In the genomic region with DNA sequence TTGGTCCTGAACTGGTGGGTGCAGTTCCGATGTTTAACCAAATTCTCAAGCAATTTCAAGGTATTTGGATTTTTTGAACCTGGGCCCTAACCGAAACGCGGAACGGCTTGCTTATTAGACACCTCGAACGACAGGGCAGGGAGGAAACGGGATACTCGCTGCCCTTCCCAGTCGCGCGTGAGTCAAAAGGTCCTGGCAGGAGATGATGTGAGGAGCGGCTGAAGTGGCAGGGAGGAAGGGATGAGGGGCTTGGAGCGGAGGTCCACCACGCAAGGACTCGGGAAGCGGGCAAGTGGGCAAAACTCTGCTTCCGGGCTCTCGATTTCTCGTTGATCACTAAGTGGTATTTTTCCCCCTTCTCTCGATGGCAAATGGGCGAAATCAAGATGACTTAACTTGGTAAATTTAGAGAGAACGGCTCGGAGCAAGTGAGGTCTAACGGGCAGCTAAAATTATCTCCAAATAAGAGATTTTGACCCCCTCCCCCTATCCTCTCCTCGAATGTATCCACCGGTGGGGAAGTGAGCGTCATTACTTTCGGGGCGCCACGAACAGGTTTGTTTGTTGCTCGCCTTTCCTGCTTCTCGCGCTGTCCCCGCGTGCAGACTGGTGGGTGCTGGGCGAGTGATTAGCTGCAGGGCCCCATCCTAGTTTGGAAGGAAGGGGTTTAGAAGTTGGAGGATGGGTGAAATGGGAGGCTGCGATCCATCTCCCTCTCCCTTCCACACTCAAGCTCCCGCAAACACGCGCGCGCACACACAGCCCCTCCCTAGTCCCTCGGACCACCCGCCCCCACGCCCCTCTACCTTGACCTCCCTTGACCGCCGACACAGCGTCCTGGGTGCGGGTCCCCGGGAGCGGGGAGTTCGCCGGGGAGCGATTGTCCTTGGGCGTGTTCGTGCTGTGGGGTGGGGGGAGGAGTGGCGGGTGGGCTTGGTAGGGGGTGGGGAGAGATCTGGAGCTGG, we compare ENCODE assay signal across 11 cellular contexts. TPM values are rescaled to one million over a fixed set of nuclear protein-coding genes. Genes with fewer than 3 reads are reported as not detected.
DNase-seq lines count a peak whose midpoint lies in the region; ATAC-seq, FAIRE-seq and TF ChIP-seq lines count a peak whose summit lies in the region.
"Had no signal": no experiment of that assay in that cellular context is flagged by ENCODE, and none has a peak within 500 bp of the region (broad histone marks: within the 10 kb centered on the region; RNA-seq: fewer than 3 reads in every experiment).

No MANE protein-coding gene starts in this region.

- H3K4me3 ChIP-seq in A549 (no peak overlapping the region), HUES64 (ENCODE audit: low read length) (peak overlapping the region; percentile 64), fibroblast of lung (replicated peaks in 1 of 4; ENCODE audit: control extremely low read depth in 1 of 4, insufficient read depth in 1 of 4, low read depth in 3 of 4, low read length in 4 of 4) (peak overlapping the region; percentile 30 to 79 (median 40)), osteoblast (ENCODE audit: insufficient read depth, low read length) (no peak overlapping the region)

- no peak for ATAC-seq in A549
- ATAC-seq in GM18867 (IDR thresholded peaks at IDR 0.05; ENCODE audit: unreplicated experiment) = no peak
- no peak for ATAC-seq in HG03442 (IDR thresholded peaks at IDR 0.05; ENCODE audit: unreplicated experiment)

- no peak for FAIRE-seq in A549 (lab: Jason Lieb, UNC)

- TF ChIP-seq EP300 in A549 (IDR thresholded peaks at IDR 0.05) = no peak

- H2AFZ ChIP-seq in fibroblast of lung (ENCODE audit: low read length) = peak overlapping the region; percentile 32
- peak overlapping the region; percentile 54 for H2AFZ ChIP-seq in osteoblast (ENCODE audit: low read length)

- TF ChIP-seq CTCF in A549 (IDR thresholded peaks at IDR 0.05) (no peak), fibroblast of lung (conservative IDR thresholded peaks at IDR 0.05 in 1 of 2, IDR thresholded peaks at IDR 0.05 in 1 of 2; ENCODE audit: low read depth in 1 of 2, low read length in 2 of 2) (no peak), osteoblast (IDR thresholded peaks at IDR 0.05; ENCODE audit: extremely low read depth, low read depth, low read length) (no peak)

- no peaks in the 10 kb centered on the region for H4K20me1 ChIP-seq in fibroblast of lung (ENCODE audit: control insufficient read depth, extremely low read depth, insufficient read depth, low read length)
- H4K20me1 ChIP-seq in osteoblast (ENCODE audit: insufficient read depth, low read length) = no peaks in the 10 kb centered on the region

- H3K4me2 ChIP-seq in A549 = peak overlapping the region; percentile 47; the same call in 2 of the 3 replicates
- peak overlapping the region; percentile 93 for H3K4me2 ChIP-seq in fibroblast of lung (ENCODE audit: extremely low read depth, insufficient read depth, low read length)
- H3K4me2 ChIP-seq in osteoblast (ENCODE audit: insufficient read depth, low read length) = peak overlapping the region; percentile 50

- CTCF ChIA-PET in A549 (lab: Yijun Ruan, JAX) = no interaction called here

- H3K79me2 ChIP-seq in fibroblast of lung (ENCODE audit: control insufficient read depth, insufficient read depth, low read length) (peaks cover 32% of the 10 kb centered on the region), osteoblast (ENCODE audit: insufficient read depth, low read length) (no peaks in the 10 kb centered on the region)

- no peak overlapping the region for H3K27ac ChIP-seq in A549
- no peak overlapping the region for H3K27ac ChIP-seq in HUES64 (ENCODE audit: low read depth, low read length)
- no peak overlapping the region for H3K27ac ChIP-seq in fibroblast of lung (ENCODE audit: insufficient read depth, low read length)
- no peak overlapping the region for H3K27ac ChIP-seq in osteoblast (ENCODE audit: low read depth, low read length)

- POLR2A ChIA-PET in A549 (lab: Yijun Ruan, JAX) = no interaction called here

- H3K27me3 ChIP-seq in HUES64 (ENCODE audit: insufficient read depth, low read length) (peaks cover 70% of the 10 kb centered on the region), fibroblast of lung (ENCODE audit: control insufficient read depth, insufficient read depth, low read length) (peaks cover 9% of the 10 kb centered on the region), osteoblast (ENCODE audit: insufficient read depth, low read length) (peaks cover 70% of the 10 kb centered on the region)

- H3K9me3 ChIP-seq in A549 (no peaks in the 10 kb centered on the region), HUES64 (ENCODE audit: insufficient read depth, low read depth, low read length) (no peaks in the 10 kb centered on the region), fibroblast of lung (ENCODE audit: control insufficient read depth, insufficient read depth, low read depth, low read length) (no peaks in the 10 kb centered on the region), osteoblast (ENCODE audit: low read depth, low read length) (no peaks in the 10 kb centered on the region)

- H3K9ac ChIP-seq in HUES64 (ENCODE audit: low read depth, low read length) = no peak overlapping the region
- H3K9ac ChIP-seq in fibroblast of lung (ENCODE audit: insufficient read depth, low read length) = peak overlapping the region; percentile 39

- no peaks in the 10 kb centered on the region for H3K4me1 ChIP-seq in A549
- H3K4me1 ChIP-seq in HUES64 (ENCODE audit: insufficient read depth, low read length) = peaks cover 26% of the 10 kb centered on the region
- peaks cover 4% of the 10 kb centered on the region for H3K4me1 ChIP-seq in fibroblast of lung (ENCODE audit: control insufficient read depth, extremely low read depth, insufficient read depth, low read length)
- H3K4me1 ChIP-seq in osteoblast (ENCODE audit: insufficient read depth, low read length) = no peaks in the 10 kb centered on the region

- WGBS in A549 (ENCODE audit: missing lambda C conversion rate) = 32% methylated on average over 43 of the region's 58 CpGs
- 1% methylated on average over 56 of the region's 58 CpGs for WGBS in HUES64

- DNase-seq in A549 (ENCODE audit: low read depth in 1 of 2, low spot score in 1 of 2) (no peak), fibroblast of lung (ENCODE audit: low read depth in 2 of 2) (no peak), osteoblast (ENCODE audit: insufficient read length, low spot score, missing footprints) (peak; percentile 74), erythroblast (lab: John Stamatoyannopoulos, UW) (no peak), NCI-H69 (lab: John Stamatoyannopoulos, UW) (no peak)
- DNase-seq: activated naive CD8-positive, alpha-beta T cell treated with anti-CD3 and anti-CD28 coated beads for 36 hours; DMS153; NCI-H2171 treated with DMSO at 0.1 percent for 48 hours had no signal

- H3K36me3 ChIP-seq in HUES64 (ENCODE audit: insufficient read depth, low read length) (no peaks in the 10 kb centered on the region), fibroblast of lung (ENCODE audit: control insufficient read depth, insufficient read depth, low read length) (no peaks in the 10 kb centered on the region), osteoblast (ENCODE audit: insufficient read depth, low read length) (no peaks in the 10 kb centered on the region)

- no peak for TF ChIP-seq POLR2A in A549 (IDR thresholded peaks at IDR 0.05; ENCODE audit: low read length)
- TF ChIP-seq POLR2A in erythroblast (IDR thresholded peaks at IDR 0.05; ENCODE audit: low read length) = no peak

- no peak for TF ChIP-seq RAD21 in A549 (conservative IDR thresholded peaks at IDR 0.05 in 1 of 2, IDR thresholded peaks at IDR 0.05 in 1 of 2)

TF ChIP-seq in A549, 52 proteins besides CTCF, POLR2A, EP300 and RAD21 (continues in another document):
- TF ChIP-seq CBX8 (IDR thresholded peaks at IDR 0.05) = no peak
- TF ChIP-seq MYC (IDR thresholded peaks at IDR 0.05; ENCODE audit: borderline replicate concordance, low read length) = no peak
- no peak for TF ChIP-seq TP53 (CRISPR knock-in tag; IDR thresholded peaks at IDR 0.05)
- no peak for TF ChIP-seq NFE2L2 (conservative IDR thresholded peaks at IDR 0.05; ENCODE audit: low read length)
- TF ChIP-seq HDAC2 (IDR thresholded peaks at IDR 0.05) = no peak
- TF ChIP-seq HEYL (CRISPR knock-in tag; IDR thresholded peaks at IDR 0.05) = no peak
- no peak for TF ChIP-seq JUN (IDR thresholded peaks at IDR 0.05)
- TF ChIP-seq ESRRA (IDR thresholded peaks at IDR 0.05; ENCODE audit: borderline replicate concordance, low read length) = no peak
- no peak for TF ChIP-seq NPAS2 (CRISPR knock-in tag; IDR thresholded peaks at IDR 0.05; ENCODE audit: borderline replicate concordance)

RNA-seq across cellular contexts. Expression of a gene that starts 1.0 kb away (rescaled TPM):
- polyA plus RNA-seq in A549 (2011; rRNA removed) (not detected in 2 replicates), A549 (2017; fragmentation: RNase III; extraction: RNeasy Plus Mini Kit Qiagen cat#74134 plus additional on column Dnase treatment) (not detected in 3 replicates), fibroblast of lung (11.2 and 12.5 TPM in 2 replicates)
- not detected in 2 replicates for polyA plus RNA-seq in A549 (2012; cell fraction: cytosol; rRNA removed)
- not detected in 2 replicates for polyA plus RNA-seq in A549 (2012; cell fraction: nucleus; rRNA removed)
- not detected in 2 replicates for polyA minus RNA-seq in A549 (2011; rRNA and poly(A)+ RNA removed)
- 1.8 TPM for polyA plus RNA-seq in HUES64 (2013, experiment 1 of 2)
- 1.8 TPM for polyA plus RNA-seq in HUES64 (2013, experiment 2 of 2)
- total RNA-seq in fibroblast of lung (1.5 and 5.9 TPM in 2 replicates), osteoblast (under 0.01 and 1.1 TPM in 2 replicates)
- polyA plus RNA-seq in fibroblast of lung (2012) = 9.5 and 10.2 TPM in 2 replicates
- 13.3 and 14.7 TPM in 2 replicates for polyA minus RNA-seq in fibroblast of lung (ENCODE audit: low replicate concordance)
- total RNA-seq: activated naive CD8-positive, alpha-beta T cell treated with anti-CD3 and anti-CD28 coated beads for 36 hours had no signal

Comparison
In these comparisons a context has a peak if more than half of its experiments do, and no peak if none do; other contexts are left out.
1. H3K4me3 ChIP-seq: peak in HUES64 (single experiment) and fibroblast of lung (4 of 4); none in A549 (single experiment) and osteoblast (single experiment).
2. Peak in every context shown above with its lines, with median percentiles within 50 percentile points of each other: H3K4me2 ChIP-seq.